In genomic region chr4:102825261-102826071, GRCh38 we compare ENCODE assay signal across 8 cellular contexts. TPM values are rescaled to one million over a fixed set of nuclear protein-coding genes. Genes with fewer than 3 reads are reported as not detected.
DNase-seq lines count a peak whose midpoint lies in the region; ATAC-seq, FAIRE-seq and TF ChIP-seq lines count a peak whose summit lies in the region.

No MANE protein-coding gene starts in this region.

- no peak for ATAC-seq in HG02973 (IDR thresholded peaks at IDR 0.05; ENCODE audit: unreplicated experiment)
- ATAC-seq in HG03460 (IDR thresholded peaks at IDR 0.05; ENCODE audit: unreplicated experiment), result no peak

- peak overlapping the region; percentile 97 to 99 for H3K9ac ChIP-seq in kidney (ENCODE audit: low read length in 2 of 2)

- H3K36me3 ChIP-seq in kidney (ENCODE audit: control insufficient read depth in 1 of 2, insufficient read depth in 2 of 2, low read length in 2 of 2), result peaks cover 4 to 10% of the 10 kb centered on the region in 2 donors

- H3K27ac ChIP-seq in kidney (ENCODE audit: low read depth in 2 of 2, low read length in 2 of 2), result peak overlapping the region; percentile 100

- H3K9me3 ChIP-seq in kidney (ENCODE audit: control insufficient read depth in 1 of 2, low read length in 2 of 2), result no peaks in the 10 kb centered on the region

- peak; percentile 35 for DNase-seq in DMS 273 treated with DMSO at 0.1 percent for 48 hours (lab: John Stamatoyannopoulos, UW)
- DNase-seq in HT-29 (ENCODE audit: low spot score), result peak; percentile 76
- DNase-seq in SIG-M5 (lab: John Stamatoyannopoulos, UW), result peak; percentile 33
- DNase-seq in brain pericyte (ENCODE audit: low read depth, low spot score), result peak; percentile 16
- DNase-seq in kidney, result no peak
- DNase-seq in stimulated activated CD8-positive, alpha-beta memory T cell treated with anti-CD3 and anti-CD28 coated beads, Interleukin-4, amount 100 ng/mL, for 48 hours, result peak; percentile 46

- peak overlapping the region; percentile 82 to 99 for H3K4me3 ChIP-seq in kidney (ENCODE audit: low read length in 2 of 2)

- peaks cover 9 to 46% of the 10 kb centered on the region in 2 donors for H3K4me1 ChIP-seq in kidney (ENCODE audit: control insufficient read depth in 1 of 2, insufficient read depth in 1 of 2, low read depth in 1 of 2, low read length in 2 of 2)

- intact Hi-C loops in kidney (cut with DNase I), result no loop called here

- peak; percentile 27 for FAIRE-seq in kidney (lab: Jason Lieb, UNC)

- TF ChIP-seq CTCF in kidney (IDR thresholded peaks at IDR 0.05; ENCODE audit: borderline replicate concordance, extremely low read depth, insufficient read depth), result no peak

RNA-seq across cellular contexts. Expression of gene UBE2D3, which starts 1.9 kb away (rescaled TPM):
- total RNA-seq in HT-29 (2014; rRNA removed; shearing (Covaris generic)), result 496 and 506 TPM in 2 replicates
- 262 TPM for total RNA-seq in kidney
- polyA plus RNA-seq in kidney (ENCODE audit: insufficient read depth, low read depth, low replicate concordance), result 173 TPM

RNA-seq across cellular contexts. Expression of gene CISD2, which starts 43.3 kb away (rescaled TPM):
- 54.6 and 60.2 TPM in 2 replicates for total RNA-seq in HT-29 (2014; rRNA removed; shearing (Covaris generic))
- total RNA-seq in kidney, result 25.6 TPM
- 46.3 TPM for polyA plus RNA-seq in kidney (ENCODE audit: insufficient read depth, low read depth, low replicate concordance)
